In the genomic region with DNA sequence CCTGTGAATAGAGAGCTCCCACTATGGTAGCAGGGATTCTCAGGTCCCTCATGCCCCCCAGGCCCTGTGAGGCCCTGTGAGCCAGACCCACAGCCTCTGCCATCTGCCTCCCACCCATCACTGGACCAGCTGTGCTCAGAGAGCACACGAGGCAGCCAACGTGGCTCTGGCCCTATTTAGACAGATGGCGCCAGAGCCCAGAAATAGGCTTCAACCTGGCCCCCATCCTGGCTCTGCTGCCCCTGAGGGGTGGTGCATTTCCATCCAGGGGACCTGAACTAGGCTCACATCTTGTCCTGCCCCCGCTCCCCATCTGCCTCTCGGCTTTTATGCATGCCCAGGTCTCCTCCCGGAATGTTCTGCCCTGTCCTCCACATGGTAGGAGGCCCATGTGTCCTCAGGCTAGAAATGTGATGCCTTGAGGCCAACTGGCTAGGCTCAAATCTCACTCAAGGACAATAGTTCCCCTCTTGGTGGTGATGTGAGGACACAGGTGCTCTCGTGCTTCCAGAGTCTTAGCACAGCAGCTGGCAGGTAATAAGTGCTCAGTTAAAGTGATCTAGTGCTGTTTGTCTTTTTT, we compare ENCODE assay signal across 18 cellular contexts. TPM values are rescaled to one million over a fixed set of nuclear protein-coding genes. Genes with fewer than 3 reads are reported as not detected.
DNase-seq lines count a peak whose midpoint lies in the region; ATAC-seq and TF ChIP-seq lines count a peak whose summit lies in the region.
"Had no signal": no experiment of that assay in that cellular context is flagged by ENCODE, and none has a peak within 500 bp of the region (broad histone marks: within the 10 kb centered on the region; RNA-seq: fewer than 3 reads in every experiment).

No MANE protein-coding gene starts in this region.

- 70 to 76% methylated on average over 7 of the region's 7 CpGs for WGBS in sigmoid colon, 2 donors

- TF ChIP-seq CTCF in BE2C (IDR thresholded peaks at IDR 0.05; ENCODE audit: low read depth, low read length) (no peak; the same call in 1 of the 2 replicates), chondrocyte (IDR thresholded peaks at IDR 0.05) (no peak), sigmoid colon (IDR thresholded peaks at IDR 0.05) (no peak)

- H3K27me3 ChIP-seq in BE2C (no peaks in the 10 kb centered on the region), H7 (ENCODE audit: control insufficient read depth, insufficient read depth, low read length) (no peaks in the 10 kb centered on the region), sigmoid colon (peaks cover 0 to 26% (median 0%) of the 10 kb centered on the region in 3 donors)

- no peak for TF ChIP-seq POLR2A in sigmoid colon (IDR thresholded peaks at IDR 0.05)

- peaks cover 20% of the 10 kb centered on the region for H3K27me3 Mint-ChIP-seq in chondrocyte (ENCODE audit: low read depth)

- H3K27ac Mint-ChIP-seq in chondrocyte (ENCODE audit: unreplicated experiment): no peak overlapping the region
- H3K27ac Mint-ChIP-seq: CD14-positive monocyte had no signal

- ATAC-seq in HG03354 (IDR thresholded peaks at IDR 0.05; ENCODE audit: poor library complexity, severe bottlenecking, unreplicated experiment) (no peak), GM19328 (IDR thresholded peaks at IDR 0.05; ENCODE audit: unreplicated experiment) (no peak)
- ATAC-seq: A549 had no signal

- H3K36me3 ChIP-seq in BE2C (no peaks in the 10 kb centered on the region; the same call in 1 of the 2 replicates), H7 (replicated peaks; ENCODE audit: control insufficient read depth, insufficient read depth, low read length) (no peaks in the 10 kb centered on the region), sigmoid colon (no peaks in the 10 kb centered on the region)

- DNase-seq in BE2C (peak; percentile 6), H7 (peak; percentile 72), NCI-H524 (lab: John Stamatoyannopoulos, UW) (peak; percentile 97 to 99), chondrocyte (ENCODE audit: low spot score) (peak; percentile 65), sigmoid colon (no peak), SIG-M5 (lab: John Stamatoyannopoulos, UW) (no peak)
- DNase-seq: COR-L47, GOT3, NCI-H1092, NCI-H187, NCI-H526, SHP77 treated with DMSO at 0.1 percent for 48 hours had no signal

- no peak for TF ChIP-seq EP300 in sigmoid colon (IDR thresholded peaks at IDR 0.05)

- H3K9me3 ChIP-seq in BE2C (no peaks in the 10 kb centered on the region), sigmoid colon (no peaks in the 10 kb centered on the region)
- H3K9me3 ChIP-seq: A549 had no signal

- no peak overlapping the region for H3K27ac ChIP-seq in sigmoid colon
- H3K27ac ChIP-seq: A549, KMS-11 had no signal

- H3K9me3 Mint-ChIP-seq in chondrocyte (ENCODE audit: low read depth): no peaks in the 10 kb centered on the region
- H3K9me3 Mint-ChIP-seq: CD14-positive monocyte had no signal

- peaks cover 9% of the 10 kb centered on the region for H3K36me3 Mint-ChIP-seq in chondrocyte (ENCODE audit: low read depth)

- no peak overlapping the region for H3K4me3 ChIP-seq in BE2C (ENCODE audit: low read depth, low read length)
- no peak overlapping the region for H3K4me3 ChIP-seq in H7 (ENCODE audit: insufficient read depth, low read depth, low read length)
- H3K4me3 ChIP-seq in sigmoid colon: no peak overlapping the region
- H3K4me3 ChIP-seq: A549 had no signal

- H3K4me1 ChIP-seq in BE2C (no peaks in the 10 kb centered on the region), sigmoid colon (no peaks in the 10 kb centered on the region)
- H3K4me1 ChIP-seq: A549 had no signal

- intact Hi-C loops in sigmoid colon (cut with DNase I): no loop called here

- no peak overlapping the region for H3K4me3 Mint-ChIP-seq in chondrocyte (ENCODE audit: unreplicated experiment)
- H3K4me3 Mint-ChIP-seq: CD14-positive monocyte had no signal

- H3K4me1 Mint-ChIP-seq in chondrocyte (ENCODE audit: low read depth): no peaks in the 10 kb centered on the region
- H3K4me1 Mint-ChIP-seq: CD14-positive monocyte had no signal

RNA-seq across cellular contexts. Expression of a gene that starts 18.9 kb away (rescaled TPM):
- 7.2 TPM for polyA plus RNA-seq in BE2C (2012; ENCODE audit: insufficient read depth, insufficient read length, low read depth)
- total RNA-seq in H7 (2014; rRNA removed; shearing (Covaris generic)): 2.1 and 2.2 TPM in 2 replicates
- total RNA-seq in chondrocyte: 7.6 to 10.3 TPM (median 8.7 TPM) in 3 replicates
- 1 to 10 TPM in 3 of 4 donors, under 1 TPM in 1; 0.28 to 2.1 (median 1.2) TPM for total RNA-seq in sigmoid colon
- 1 to 10 TPM; 1.8 to 6.5 (median 5.5) TPM for polyA plus RNA-seq in sigmoid colon

RNA-seq across cellular contexts. Expression of a gene that starts 58.9 kb away (rescaled TPM):
- polyA plus RNA-seq in BE2C (2012; ENCODE audit: insufficient read depth, insufficient read length, low read depth): 4.3 TPM
- total RNA-seq in H7 (2014; rRNA removed; shearing (Covaris generic)): 8.9 and 11.6 TPM in 2 replicates
- 0.13 to 0.30 TPM (median 0.15 TPM) in 3 replicates for total RNA-seq in chondrocyte
- total RNA-seq in sigmoid colon: 1 to 10 TPM in 2 of 4 donors, under 1 TPM in 2; 0.49 to 1.9 (median 1.0) TPM
- under 1 TPM in 1 of 3 donors, not detected in 2; 0.67 TPM for polyA plus RNA-seq in sigmoid colon
- total RNA-seq: MCF 10A had no signal
- polyA plus RNA-seq: CD14-positive monocyte had no signal

Comparison
In these comparisons a context has a peak if more than half of its experiments do, and no peak if none do; other contexts are left out.
1. DNase-seq: peak in BE2C (single experiment), H7 (single experiment), NCI-H524 (2 of 2) and chondrocyte (single experiment); none in sigmoid colon (single experiment) and SIG-M5 (single experiment).